ENCODE assay signal across 9 cellular contexts in the genomic region with DNA sequence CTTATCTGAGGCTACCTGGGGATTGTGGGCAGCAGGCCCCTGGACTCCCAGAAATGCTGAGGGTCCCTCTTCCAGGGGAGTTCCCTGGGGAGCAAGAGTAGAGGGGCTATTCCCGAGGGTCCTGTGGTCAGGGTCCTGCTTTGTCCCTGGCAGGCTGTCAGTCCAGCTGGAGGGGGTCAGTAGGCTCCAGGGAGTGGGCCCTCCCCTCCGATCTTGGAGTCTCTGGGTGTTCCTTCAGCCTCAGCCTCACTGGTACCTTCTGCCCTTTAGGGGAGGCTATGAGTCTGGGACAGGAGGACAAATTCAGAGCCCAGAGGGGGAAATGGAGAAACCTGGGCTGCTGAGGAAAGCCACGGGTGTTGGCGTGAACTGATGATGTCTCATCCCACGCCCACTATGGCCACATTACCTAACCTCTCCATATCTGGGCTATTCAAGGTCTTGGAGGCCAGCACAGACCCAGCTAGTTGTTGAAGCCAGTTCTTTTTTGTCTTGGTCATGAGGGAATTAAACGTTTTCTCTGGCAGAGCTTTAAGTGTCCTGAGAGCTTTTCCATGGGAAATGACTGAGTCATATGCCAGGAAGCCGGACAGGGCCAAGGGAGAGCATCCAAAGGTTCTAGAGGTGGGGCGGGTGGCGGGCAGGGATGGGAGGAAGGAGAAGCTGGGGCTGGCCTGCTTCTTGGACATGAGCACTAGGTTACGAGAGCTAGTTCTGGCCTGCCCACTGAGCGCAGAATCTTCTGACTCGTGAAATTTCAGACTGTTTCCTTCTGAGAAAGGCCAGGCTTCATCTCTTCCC. TPM values are rescaled to one million over a fixed set of nuclear protein-coding genes. Genes with fewer than 3 reads are reported as not detected.
A peak's percentile ranks its signal among the peaks of the same experiment; 100 is the strongest.
DNase-seq lines count a peak whose midpoint lies in the region; ATAC-seq and TF ChIP-seq lines count a peak whose summit lies in the region.
"Had no signal": no experiment of that assay in that cellular context is flagged by ENCODE, and none has a peak within 500 bp of the region (broad histone marks: within the 10 kb centered on the region; RNA-seq: fewer than 3 reads in every experiment).

No MANE protein-coding gene starts in this region.

- no peaks in the 10 kb centered on the region for H3K4me1 Mint-ChIP-seq in Caco-2 (ENCODE audit: low read depth, unreplicated experiment)

- no peaks in the 10 kb centered on the region for H3K9me3 ChIP-seq in Caco-2
- H3K9me3 ChIP-seq in adrenal gland (replicated peaks in 1 of 3) = no peaks in the 10 kb centered on the region
- H3K9me3 ChIP-seq in sigmoid colon = no peaks in the 10 kb centered on the region

- H3K27me3 Mint-ChIP-seq in Caco-2 (ENCODE audit: insufficient read depth, unreplicated experiment) = no peaks in the 10 kb centered on the region

- peaks cover 46% of the 10 kb centered on the region for H3K36me3 Mint-ChIP-seq in Caco-2 (ENCODE audit: insufficient read depth, unreplicated experiment)

- ATAC-seq in foreskin keratinocyte = no peak

- TSS peak; percentile 60 for BruUV-seq in Caco-2 (replicated peaks; lab: Mats Ljungman, UMichigan)

- H3K4me1 ChIP-seq in Caco-2 = no peaks in the 10 kb centered on the region
- peaks cover 44 to 84% of the 10 kb centered on the region in 2 donors for H3K4me1 ChIP-seq in adrenal gland (replicated peaks in 1 of 2)
- H3K4me1 ChIP-seq in sigmoid colon = peaks cover 0 to 50% (median 22%) of the 10 kb centered on the region in 4 donors
- H3K4me1 ChIP-seq in foreskin keratinocyte = no peaks in the 10 kb centered on the region

- 28 to 50% (median 40%) methylated on average over 8 to 12 of the region's 12 CpGs for WGBS in adrenal gland, 4 donors
- 78 to 79% methylated on average over 12 of the region's 12 CpGs for WGBS in sigmoid colon, 2 donors

- no peak overlapping the region for H3K4me3 ChIP-seq in Caco-2 (ENCODE audit: low read depth, low read length)
- no peak overlapping the region for H3K4me3 ChIP-seq in adrenal gland
- no peak overlapping the region for H3K4me3 ChIP-seq in sigmoid colon

- POLR2A ChIA-PET in Caco-2 (lab: Charles Lee) = no interaction called here

- no peaks in the 10 kb centered on the region for H3K9me3 Mint-ChIP-seq in Caco-2 (ENCODE audit: unreplicated experiment)

- no peak overlapping the region for H3K4me3 Mint-ChIP-seq in Caco-2 (ENCODE audit: unreplicated experiment)

- CTCF ChIA-PET in Caco-2 (lab: Charles Lee) = no interaction called here

- H3K36me3 ChIP-seq in Caco-2 (ENCODE audit: control insufficient read depth, insufficient read depth, low read length) = peaks cover 7% of the 10 kb centered on the region
- peaks cover 0 to 80% of the 10 kb centered on the region in 2 donors for H3K36me3 ChIP-seq in adrenal gland (replicated peaks in 1 of 2)
- peaks cover 11 to 85% (median 35%) of the 10 kb centered on the region in 4 donors for H3K36me3 ChIP-seq in sigmoid colon

- no peak for DNase-seq in Caco-2
- DNase-seq in adrenal gland = peak; percentile 66 to 92 (median 89)
- DNase-seq in cardiac septum (ENCODE audit: low spot score) = peak; percentile 86
- DNase-seq in sigmoid colon = peak; percentile 92
- DNase-seq in NCI-H1105 (lab: John Stamatoyannopoulos, UW) = no peak
- DNase-seq in RKO (ENCODE audit: low spot score) = no peak
- no peak for DNase-seq in foreskin keratinocyte
- DNase-seq in activated CD4-positive, CD25-positive, alpha-beta regulatory T cell (lab: John Stamatoyannopoulos, UW) = no peak

- H3K27ac Mint-ChIP-seq in Caco-2 (ENCODE audit: unreplicated experiment) = no peak overlapping the region

- TF ChIP-seq POLR2A in adrenal gland (IDR thresholded peaks at IDR 0.05) (peak in 1 of 2 donors; percentile 36), sigmoid colon (IDR thresholded peaks at IDR 0.05) (no peak)

- H3K27me3 ChIP-seq in Caco-2 (replicated peaks; ENCODE audit: control insufficient read depth, insufficient read depth, low read length) = no peaks in the 10 kb centered on the region
- no peaks in the 10 kb centered on the region for H3K27me3 ChIP-seq in adrenal gland
- H3K27me3 ChIP-seq in sigmoid colon = no peaks in the 10 kb centered on the region
- H3K27me3 ChIP-seq in foreskin keratinocyte = no peaks in the 10 kb centered on the region

- intact Hi-C loops in Caco-2 (cut with micrococcal nuclease; ENCODE audit: unreplicated experiment) = no loop called here
- intact Hi-C loops in adrenal gland (cut with DNase I) = no loop called here
- intact Hi-C loops in cardiac septum (cut with DNase I) = no loop called here
- intact Hi-C loops in sigmoid colon (cut with DNase I) = no loop called here

- TF ChIP-seq CTCF in Caco-2 (IDR thresholded peaks at IDR 0.05; ENCODE audit: insufficient read depth in 1 of 2, low read depth in 1 of 2, low read length in 1 of 2, severe bottlenecking in 1 of 2, unreplicated experiment in 1 of 2) (no peak), adrenal gland (IDR thresholded peaks at IDR 0.05) (no peak), sigmoid colon (IDR thresholded peaks at IDR 0.05) (no peak), foreskin keratinocyte (conservative IDR thresholded peaks at IDR 0.05) (no peak)

- no peak for TF ChIP-seq EP300 in sigmoid colon (IDR thresholded peaks at IDR 0.05)

- H3K27ac ChIP-seq in adrenal gland = peak overlapping the region; percentile 51 to 96 (median 93)
- peak overlapping the region; percentile 66 to 88 (median 82) for H3K27ac ChIP-seq in sigmoid colon
- H3K27ac ChIP-seq in foreskin keratinocyte = no peak overlapping the region

RNA-seq across cellular contexts. Expression of a gene that starts 6.2 kb away (rescaled TPM):
- 0.52 and 0.58 TPM in 2 replicates for total RNA-seq in Caco-2 (2022)
- total RNA-seq in adrenal gland = 10 to 100 TPM; 16.6 to 56.8 (median 40.8) TPM
- polyA plus RNA-seq in adrenal gland = 10 to 100 TPM in 2 of 3 donors, 1 to 10 TPM in 1; 9.6 to 33.1 (median 25.3) TPM
- 12.7 TPM for total RNA-seq in cardiac septum
- 10 to 100 TPM; 27.4 to 55.4 (median 46.4) TPM for total RNA-seq in sigmoid colon
- 10 to 100 TPM in 2 of 3 donors, 1 to 10 TPM in 1; 5.5 to 20.4 (median 13.7) TPM for polyA plus RNA-seq in sigmoid colon
- 6.4 and 11.0 TPM in 2 replicates for total RNA-seq in foreskin keratinocyte
- 5.7 and 9.8 TPM in 2 replicates for polyA plus RNA-seq in foreskin keratinocyte

RNA-seq across cellular contexts. Expression of a gene that starts 12.7 kb away (rescaled TPM):
- not detected in 2 replicates for total RNA-seq in Caco-2 (2022)
- total RNA-seq in adrenal gland = not detected
- polyA plus RNA-seq in adrenal gland = not detected
- total RNA-seq in cardiac septum = not detected
- total RNA-seq in sigmoid colon = not detected
- under 1 TPM in 1 of 3 donors, not detected in 2; 0.07 TPM for polyA plus RNA-seq in sigmoid colon
- not detected in 2 replicates for total RNA-seq in foreskin keratinocyte
- polyA plus RNA-seq in foreskin keratinocyte = not detected in 2 replicates
- polyA plus RNA-seq: keratinocyte had no signal

RNA-seq across cellular contexts. Expression of a gene that starts 33.1 kb away (rescaled TPM):
- total RNA-seq in Caco-2 (2022) = 0.18 TPM in 1 of 2 replicates, not detected in the other
- not detected for total RNA-seq in adrenal gland
- polyA plus RNA-seq in adrenal gland = under 1 TPM in 1 of 3 donors, not detected in 2; 0.03 TPM
- total RNA-seq in cardiac septum = not detected
- total RNA-seq in sigmoid colon = not detected
- not detected for polyA plus RNA-seq in sigmoid colon
- not detected in 2 replicates for total RNA-seq in foreskin keratinocyte
- not detected in 2 replicates for polyA plus RNA-seq in foreskin keratinocyte
- polyA plus RNA-seq: keratinocyte had no signal

RNA-seq across cellular contexts. Expression of a gene that starts 47.5 kb away (rescaled TPM):
- 0.84 and 0.91 TPM in 2 replicates for total RNA-seq in Caco-2 (2022)
- total RNA-seq in adrenal gland = 1 to 10 TPM in 3 of 8 donors, under 1 TPM in 2, not detected in 3; 0.18 to 7.7 (median 3.2) TPM
- 10 to 100 TPM in 1 of 3 donors, 1 to 10 TPM in 2; 1.0 to 12.5 (median 2.3) TPM for polyA plus RNA-seq in adrenal gland
- 0.54 TPM for total RNA-seq in cardiac septum
- under 1 TPM in 3 of 4 donors, not detected in 1; 0.41 to 0.71 (median 0.55) TPM for total RNA-seq in sigmoid colon
- 10 to 100 TPM; 29.9 to 54.1 (median 31.8) TPM for polyA plus RNA-seq in sigmoid colon
- 0.18 and 0.24 TPM in 2 replicates for total RNA-seq in foreskin keratinocyte
- polyA plus RNA-seq in foreskin keratinocyte = 0.32 and 0.40 TPM in 2 replicates

RNA-seq across cellular contexts. Expression of a gene that starts 49.5 kb away (rescaled TPM):
- total RNA-seq in Caco-2 (2022) (55.3 and 62.8 TPM in 2 replicates), adrenal gland (10 to 100 TPM; 13.6 to 29.6 (median 21.0) TPM), cardiac septum (15.5 TPM), sigmoid colon (10 to 100 TPM; 11.0 to 15.0 (median 13.0) TPM), foreskin keratinocyte (47.9 and 53.1 TPM in 2 replicates)
- polyA plus RNA-seq in adrenal gland (10 to 100 TPM; 20.4 to 39.7 (median 21.4) TPM), sigmoid colon (10 to 100 TPM in 1 of 3 donors, 1 to 10 TPM in 2; 3.2 to 24.0 (median 6.0) TPM), foreskin keratinocyte (26.9 and 27.9 TPM in 2 replicates)

Comparison
In these comparisons a context has a peak if more than half of its experiments do, and no peak if none do; other contexts are left out.
1. DNase-seq: peak in adrenal gland (7 of 7), cardiac septum (single experiment) and sigmoid colon (single experiment); none in Caco-2 (0 of 2), NCI-H1105 (single experiment), RKO (single experiment), foreskin keratinocyte (0 of 2) and activated CD4-positive, CD25-positive, alpha-beta regulatory T cell (0 of 4).